26 cellular contexts compared by ENCODE assay signal in the genomic region with DNA sequence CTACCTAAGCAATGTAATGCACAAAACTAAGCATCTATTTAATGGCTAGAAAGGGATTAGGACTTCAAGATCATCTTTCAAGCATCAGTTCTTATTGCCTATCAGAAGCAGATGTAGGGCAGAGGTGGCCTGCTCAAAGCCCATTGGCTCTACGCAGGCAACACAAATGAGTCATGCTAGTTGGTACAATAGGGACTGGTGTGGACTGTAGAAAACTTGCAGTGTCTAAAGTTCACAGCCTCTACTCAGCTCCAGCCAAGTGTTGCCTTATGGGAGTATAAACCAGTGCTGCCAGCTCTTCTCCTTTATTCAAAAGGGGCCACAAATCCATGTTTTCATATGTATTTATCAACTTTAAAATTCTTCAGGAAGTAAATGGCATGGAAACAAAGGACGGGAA.
"Had no signal": no experiment of that assay in that cellular context is flagged by ENCODE, and none has a peak within 500 bp of the region (broad histone marks: within the 10 kb centered on the region; RNA-seq: fewer than 3 reads in every experiment).

No MANE protein-coding gene starts in this region.

- H3K4me2 ChIP-seq: neural progenitor cell had no signal

- H3K36me3 Mint-ChIP-seq: memory B cell; naive B cell; neural progenitor cell; stimulated activated memory B cell treated with anti-CD40 and anti-IgM and Interleukin-4, amounts not matched to agents 10 μg/mL and 1 μg/mL and 100 μg/mL, for 72 hours had no signal

- H3K36me3 ChIP-seq: esophagus muscularis mucosa, heart right ventricle, neural progenitor cell, tibial artery, upper lobe of left lung had no signal

- H3K4me3 Mint-ChIP-seq: central memory CD8-positive, alpha-beta T cell; memory B cell; naive B cell; nephron; neural progenitor cell; stimulated activated memory B cell treated with anti-CD40 and anti-IgM and Interleukin-4, amounts not matched to agents 10 μg/mL and 1 μg/mL and 100 μg/mL, for 72 hours had no signal

- H2AFZ ChIP-seq: neural progenitor cell, parathyroid adenoma had no signal

- H3K27ac Mint-ChIP-seq: memory B cell; naive B cell; nephron; neural progenitor cell; progenitor cell of endocrine pancreas; stimulated activated memory B cell treated with anti-CD40 and anti-IgM and Interleukin-4, amounts not matched to agents 10 μg/mL and 1 μg/mL and 100 μg/mL, for 72 hours had no signal

- DNase-seq: dermis blood vessel endothelial cell; effector memory CD4-positive, alpha-beta T cell; foreskin keratinocyte; glutamatergic neuron; heart right ventricle; hypothalamus; kidney; naive B cell; stimulated activated CD4-positive, alpha-beta T cell treated with anti-CD3 and anti-CD28 coated beads, Interleukin-4, amount 100 ng/mL, for 4 hours; stimulated activated naive CD8-positive, alpha-beta T cell treated with anti-CD3 and anti-CD28 coated beads, Interleukin-15, Interleukin-2, amounts not matched to agents 100 U/mL and 50 U/mL, for 24 hours; substantia nigra; testis; tibial artery; upper lobe of left lung had no signal

- H3K27me3 ChIP-seq: esophagus muscularis mucosa, neural progenitor cell, testis, tibial artery, upper lobe of left lung had no signal

- H3K9me3 Mint-ChIP-seq: central memory CD8-positive, alpha-beta T cell; memory B cell; stimulated activated memory B cell treated with anti-CD40 and anti-IgM and Interleukin-4, amounts not matched to agents 10 μg/mL and 1 μg/mL and 100 μg/mL, for 72 hours had no signal

- H3K79me2 ChIP-seq: parathyroid adenoma had no signal

- H3K27ac ChIP-seq: coronary artery, esophagus muscularis mucosa, foreskin keratinocyte, heart right ventricle, neural progenitor cell, parathyroid adenoma, testis, tibial artery, upper lobe of left lung had no signal

- H3K9me3 ChIP-seq: esophagus muscularis mucosa, testis, tibial artery, upper lobe of left lung had no signal

- H3K4me3 ChIP-seq: coronary artery, esophagus muscularis mucosa, heart right ventricle, lung, neural progenitor cell, testis, tibial artery, upper lobe of left lung had no signal

- H3K4me1 ChIP-seq: esophagus muscularis mucosa, foreskin keratinocyte, testis, upper lobe of left lung had no signal

- ATAC-seq: foreskin keratinocyte; heart right ventricle; left lobe of liver; sciatic nerve; stimulated activated memory B cell treated with anti-CD40 and anti-IgM and Interleukin-4, amounts not matched to agents 10 μg/mL and 1 μg/mL and 100 μg/mL, for 72 hours; stimulated activated naive CD8-positive, alpha-beta T cell treated with anti-CD3 and anti-CD28 coated beads, Interleukin-15, Interleukin-2, amounts not matched to agents 100 U/mL and 50 U/mL, for 24 hours had no signal

- H3K9ac ChIP-seq: neural progenitor cell, parathyroid adenoma had no signal

- H3K4me1 Mint-ChIP-seq: central memory CD8-positive, alpha-beta T cell; nephron had no signal

- H3K27me3 Mint-ChIP-seq: stimulated activated memory B cell treated with anti-CD40 and anti-IgM and Interleukin-4, amounts not matched to agents 10 μg/mL and 1 μg/mL and 100 μg/mL, for 72 hours had no signal
